ENCODE assay signal across 8 cellular contexts in genomic region chr1:26110731-26111529, GRCh38. TPM values are rescaled to one million over a fixed set of nuclear protein-coding genes. Genes with fewer than 3 reads are reported as not detected.
DNase-seq lines count a peak whose midpoint lies in the region; ATAC-seq and TF ChIP-seq lines count a peak whose summit lies in the region.

No MANE protein-coding gene starts in this region.

- H3K27me3 ChIP-seq in kidney epithelial cell (ENCODE audit: control insufficient read depth, insufficient read depth, low read length) = no peaks in the 10 kb centered on the region

- intact Hi-C loops in activated B cell treated with CpG ODN at 0.5 μM for 24 hours (cut with micrococcal nuclease) = loop anchor here (1.0 to 2.0 kb wide), 7 partner anchors 58 to 361 kb away; partner anchors contain the start of genes C1orf232, CEP85, DHDDS and HMGN2

- no peaks in the 10 kb centered on the region for H3K27me3 Mint-ChIP-seq in activated B cell treated with CpG ODN at 0.5 μM for 24 hours

- DNase-seq in NCI-H524 (lab: John Stamatoyannopoulos, UW) (peak; percentile 53 to 64), NCI-H524 treated with DMSO at 0.1 percent for 48 hours (lab: John Stamatoyannopoulos, UW) (no peak), NCI-H2107 treated with DMSO at 0.1 percent for 48 hours (lab: John Stamatoyannopoulos, UW; ENCODE audit: unreplicated experiment) (peak; percentile 51), activated B cell treated with CpG ODN at 0.5 μM for 24 hours (peak; percentile 68), caudate nucleus (lab: John Stamatoyannopoulos, UW) (peak in 59 of 61 donors; percentile 18 to 91 (median 72)), kidney epithelial cell (ENCODE audit: low read depth) (no peak)
- DNase-seq in stimulated activated CD4-positive, alpha-beta T cell treated with anti-CD3 and anti-CD28 coated beads, Interleukin-15, amount 100 ng/mL, for 48 hours (ENCODE audit: low read depth in 2 of 2) = peak; percentile 47 to 49

- peak overlapping the region; percentile 92 for H3K27ac ChIP-seq in caudate nucleus (ENCODE audit: low read depth, low read length)

- peak overlapping the region; percentile 98 for H3K4me3 ChIP-seq in kidney epithelial cell (ENCODE audit: low read depth, low read length)

- no peaks in the 10 kb centered on the region for H3K9me3 Mint-ChIP-seq in activated B cell treated with CpG ODN at 0.5 μM for 24 hours

- no peaks in the 10 kb centered on the region for H3K36me3 ChIP-seq in kidney epithelial cell (ENCODE audit: control insufficient read depth, insufficient read depth, low read length)

- H3K4me3 Mint-ChIP-seq in activated B cell treated with CpG ODN at 0.5 μM for 24 hours = peak overlapping the region; percentile 84

- TF ChIP-seq CTCF in activated B cell treated with CpG ODN at 0.5 μM for 24 hours (IDR thresholded peaks at IDR 0.05) (no peak), kidney epithelial cell (IDR thresholded peaks at IDR 0.05; ENCODE audit: insufficient read depth, low read length, poor library complexity, severe bottlenecking) (no peak)

- H3K4me1 Mint-ChIP-seq in activated B cell treated with CpG ODN at 0.5 μM for 24 hours = peaks cover 20% of the 10 kb centered on the region

- H3K36me3 Mint-ChIP-seq in activated B cell treated with CpG ODN at 0.5 μM for 24 hours (ENCODE audit: low read depth) = peaks cover 18% of the 10 kb centered on the region

- CTCF ChIA-PET in activated B cell treated with CpG ODN at 0.5 μM for 24 hours (lab: Charles Lee) = interaction anchor here (1.0 to 2.0 kb wide), 2 partner anchors 34 to 306 kb away, joined by 3 to 8 read pairs; no protein-coding TSS in a partner anchor

- H3K27ac Mint-ChIP-seq in activated B cell treated with CpG ODN at 0.5 μM for 24 hours = peak overlapping the region; percentile 66

- ATAC-seq in HG02884 (IDR thresholded peaks at IDR 0.05; ENCODE audit: unreplicated experiment) (peak; percentile 29), activated B cell treated with CpG ODN at 0.5 μM for 24 hours (ENCODE audit: low read depth) (peak; percentile 38)

- POLR2A ChIA-PET in activated B cell treated with CpG ODN at 0.5 μM for 24 hours (lab: Charles Lee) = interaction anchor here (0.6 to 1.8 kb wide), 6 partner anchors 13 to 321 kb away, joined by 3 to 4 read pairs (median 4); partner anchors contain the start of gene DHDDS

RNA-seq across cellular contexts. Expression of gene PDIK1L, which starts 0.7 kb away (rescaled TPM):
- total RNA-seq in activated B cell treated with CpG ODN at 0.5 μM for 24 hours = 9.4 and 10.5 TPM in 2 replicates
- total RNA-seq in kidney epithelial cell = 6.6 and 6.8 TPM in 2 replicates

RNA-seq across cellular contexts. Expression of gene TRIM63, which starts 43.5 kb away (rescaled TPM):
- total RNA-seq in activated B cell treated with CpG ODN at 0.5 μM for 24 hours (not detected in 2 replicates), kidney epithelial cell (0.14 TPM in 1 of 2 replicates, not detected in the other)

RNA-seq across cellular contexts. Expression of gene FAM110D, which starts 47.9 kb away (rescaled TPM):
- total RNA-seq in activated B cell treated with CpG ODN at 0.5 μM for 24 hours = not detected in 2 replicates
- total RNA-seq in kidney epithelial cell = 0.07 and 0.79 TPM in 2 replicates

RNA-seq across cellular contexts. Expression of gene C1orf232, which starts 57.8 kb away (rescaled TPM):
- total RNA-seq in activated B cell treated with CpG ODN at 0.5 μM for 24 hours (not detected in 2 replicates), kidney epithelial cell (not detected in 2 replicates)

RNA-seq across cellular contexts. Expression of gene ZNF593, which starts 58.8 kb away (rescaled TPM):
- 36.0 and 37.1 TPM in 2 replicates for total RNA-seq in activated B cell treated with CpG ODN at 0.5 μM for 24 hours
- 53.0 and 73.8 TPM in 2 replicates for total RNA-seq in kidney epithelial cell

Comparison
In these comparisons a context has a peak if more than half of its experiments do, and no peak if none do; other contexts are left out.
1. DNase-seq: peak in NCI-H524 (2 of 2), NCI-H2107 treated with DMSO at 0.1 percent for 48 hours (single experiment), activated B cell treated with CpG ODN at 0.5 μM for 24 hours (single experiment), caudate nucleus (59 of 61) and stimulated activated CD4-positive, alpha-beta T cell treated with anti-CD3 and anti-CD28 coated beads, Interleukin-15, amount 100 ng/mL, for 48 hours (2 of 2); none in NCI-H524 treated with DMSO at 0.1 percent for 48 hours (single experiment) and kidney epithelial cell (single experiment).